8 cellular contexts compared by ENCODE assay signal in the genomic region with DNA sequence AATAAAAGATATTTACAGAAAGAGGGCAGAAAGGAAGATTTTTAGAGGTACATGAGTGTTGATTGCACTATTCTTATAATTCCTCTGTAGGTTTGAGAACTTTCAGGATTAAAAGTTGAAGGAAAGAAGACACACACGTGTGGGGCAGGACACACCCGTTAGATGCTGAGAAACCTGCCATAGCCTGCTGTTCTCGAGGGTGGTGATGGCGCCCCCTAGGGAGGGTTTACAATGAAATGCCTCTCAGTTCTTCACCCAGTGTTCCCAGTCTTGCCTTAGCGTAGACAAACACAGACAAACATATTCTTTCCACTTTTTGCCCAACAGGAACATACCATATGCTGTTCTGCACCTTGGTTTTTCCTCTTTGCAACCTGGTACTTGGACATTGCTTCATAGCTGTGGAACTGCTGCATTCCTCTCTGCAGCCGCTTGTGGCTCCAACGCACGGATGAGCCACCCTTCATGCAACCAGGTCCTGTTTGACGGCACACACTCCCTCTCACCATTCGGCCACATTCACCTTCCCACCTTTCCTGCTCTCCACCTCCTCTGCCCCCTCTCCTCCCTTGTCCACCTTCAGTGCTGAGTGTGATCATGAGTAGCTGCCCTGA. TPM values are rescaled to one million over a fixed set of nuclear protein-coding genes. Genes with fewer than 3 reads are reported as not detected.
DNase-seq lines count a peak whose midpoint lies in the region; ATAC-seq and TF ChIP-seq lines count a peak whose summit lies in the region.

No MANE protein-coding gene starts in this region.

- H3K4ac ChIP-seq in H9 (ENCODE audit: low read depth, low read length): no peak overlapping the region

- H3K4me3 ChIP-seq in AG10803 (ENCODE audit: low read length): no peak overlapping the region

- peaks cover 23% of the 10 kb centered on the region for H3K27me3 Mint-ChIP-seq in H9 (ENCODE audit: low read depth)

- H2BK5ac ChIP-seq in H9 (ENCODE audit: insufficient read length, low read length): no peak overlapping the region

- no peak overlapping the region for H3K18ac ChIP-seq in H9 (ENCODE audit: insufficient read length, low read depth, low read length)

- H3K27ac Mint-ChIP-seq in H9: peak overlapping the region in 1 of 3 experiments; percentile 75; a peak in 1 of 7 replicates

- peaks cover 7 to 12% of the 10 kb centered on the region in 2 experiments for H3K9me3 Mint-ChIP-seq in H9

- no peaks in the 10 kb centered on the region for H3K23me2 ChIP-seq in H9 (ENCODE audit: insufficient read length, low read depth, low read length, poor library complexity, severe bottlenecking)

- H2BK12ac ChIP-seq in H9 (ENCODE audit: insufficient read length, low read depth, low read length): no peak overlapping the region

- no peak overlapping the region for H3K4me2 ChIP-seq in H9 (ENCODE audit: insufficient read depth, insufficient read length, low read length)

- H3K9me3 ChIP-seq in H9 (ENCODE audit: control insufficient read depth, low read depth, low read length): peaks cover 4% of the 10 kb centered on the region

- no peak overlapping the region for H3T11ph ChIP-seq in H9 (ENCODE audit: low read length)

- no peak for ATAC-seq in GM18517 (IDR thresholded peaks at IDR 0.05; ENCODE audit: unreplicated experiment)
- ATAC-seq in omental fat pad (ENCODE audit: low FRiP score): no peak

- H4K5ac ChIP-seq in H9 (ENCODE audit: insufficient read length, low read depth, low read length): no peak overlapping the region

- no peak overlapping the region for H3K4me3 Mint-ChIP-seq in H9

- H3K27me3 ChIP-seq in H9 (ENCODE audit: insufficient read depth, low read length): no peaks in the 10 kb centered on the region

- H3K36me3 Mint-ChIP-seq in H9 (ENCODE audit: insufficient read depth in 1 of 3, low read depth in 3 of 3): peaks cover 0 to 9% (median 0%) of the 10 kb centered on the region in 3 experiments; a peak in 3 of 7 replicates

- H3K79me2 ChIP-seq in H9 (ENCODE audit: insufficient read depth, low read length): no peaks in the 10 kb centered on the region

- WGBS in H9 (ENCODE audit: extremely low coverage, insufficient read length, low lambda C conversion rate): no CpG with 5 or more reads among the region's 10 CpGs

- no peak overlapping the region for H4K8ac ChIP-seq in H9 (replicated peaks; ENCODE audit: insufficient read length, low read depth, low read length)

- H2AK5ac ChIP-seq in H9 (ENCODE audit: insufficient read length, low read length): no peak overlapping the region

- H2BK120ac ChIP-seq in H9 (ENCODE audit: low read depth, low read length, poor library complexity, severe bottlenecking): no peak overlapping the region

- H3K4me1 Mint-ChIP-seq in H9: peaks cover 2 to 17% of the 10 kb centered on the region in 2 experiments; a peak in 3 of 4 replicates

- 0 out of 2 replicates have a peak, but pooled peaks have one; percentile 9 for TF ChIP-seq CTCF in AG10803 (conservative IDR thresholded peaks at IDR 0.05; ENCODE audit: low read length)
- peak; percentile 74 for TF ChIP-seq CTCF in H9 (conservative IDR thresholded peaks at IDR 0.05)
- no peak for TF ChIP-seq CTCF in omental fat pad (IDR thresholded peaks at IDR 0.05)

- no peak overlapping the region for H3K56ac ChIP-seq in H9 (ENCODE audit: insufficient read length, low read depth, low read length)

- no peak overlapping the region for H4K91ac ChIP-seq in H9 (ENCODE audit: insufficient read length, low read depth, low read length)

- no peak overlapping the region for H3K9ac ChIP-seq in H9 (ENCODE audit: extremely low read depth, insufficient read length, low read length)

- no peaks in the 10 kb centered on the region for H4K20me1 ChIP-seq in H9 (ENCODE audit: control insufficient read depth, insufficient read depth, insufficient read length)

- H2BK20ac ChIP-seq in H9 (ENCODE audit: low read depth, low read length, poor library complexity, severe bottlenecking): no peak overlapping the region

- H3K27ac ChIP-seq in H9 (ENCODE audit: insufficient read length, low read depth, low read length): no peak overlapping the region

- H2BK15ac ChIP-seq in H9 (ENCODE audit: low read depth, low read length): no peak overlapping the region

- H3K79me1 ChIP-seq in H9 (ENCODE audit: insufficient read depth, low read depth, low read length, poor library complexity, severe bottlenecking): no peaks in the 10 kb centered on the region

- no peak overlapping the region; the same call in 1 of the 2 replicates for H3K14ac ChIP-seq in H9 (ENCODE audit: insufficient read depth, low read length)

- H3K23ac ChIP-seq in H9 (ENCODE audit: insufficient read length, low read depth, low read length): no peak overlapping the region

- H2AFZ ChIP-seq in H9 (ENCODE audit: low read length): no peak overlapping the region

- H3K4me1 ChIP-seq in H9 (ENCODE audit: insufficient read depth, low read length): no peaks in the 10 kb centered on the region

- DNase-seq in AG10803 (ENCODE audit: low read depth) (no peak), H9 (peak; percentile 48), left kidney (ENCODE audit: low read depth, low spot score) (peak; percentile 26), NCI-H446 treated with DMSO at 0.1 percent for 48 hours (lab: John Stamatoyannopoulos, UW) (no peak), omental fat pad (ENCODE audit: low spot score) (no peak), cerebellar cortex (ENCODE audit: low spot score) (no peak)
- peak; percentile 29 for DNase-seq in activated T-cell treated with anti-CD3 and anti-CD28 coated beads, Interleukin-2, amount 50 U/mL, for 1 hour

RNA-seq across cellular contexts. Expression of a gene that starts 23.3 kb away (rescaled TPM):
- total RNA-seq in H9 (2021) (2.9 and 3.2 TPM in 2 replicates), omental fat pad (10 to 100 TPM; 20.2 to 55.1 (median 32.5) TPM)

Comparison
In these comparisons a context has a peak if more than half of its experiments do, and no peak if none do; other contexts are left out.
1. DNase-seq: peak in H9 (single experiment), activated T-cell treated with anti-CD3 and anti-CD28 coated beads, Interleukin-2, amount 50 U/mL, for 1 hour (single experiment) and left kidney (single experiment); none in AG10803 (single experiment), NCI-H446 treated with DMSO at 0.1 percent for 48 hours (single experiment), omental fat pad (single experiment) and cerebellar cortex (single experiment).
2. CTCF ChIP-seq: peak in AG10803 (single experiment) and H9 (single experiment); none in omental fat pad (0 of 3).